20 cellular contexts compared by ENCODE assay signal in the genomic region with DNA sequence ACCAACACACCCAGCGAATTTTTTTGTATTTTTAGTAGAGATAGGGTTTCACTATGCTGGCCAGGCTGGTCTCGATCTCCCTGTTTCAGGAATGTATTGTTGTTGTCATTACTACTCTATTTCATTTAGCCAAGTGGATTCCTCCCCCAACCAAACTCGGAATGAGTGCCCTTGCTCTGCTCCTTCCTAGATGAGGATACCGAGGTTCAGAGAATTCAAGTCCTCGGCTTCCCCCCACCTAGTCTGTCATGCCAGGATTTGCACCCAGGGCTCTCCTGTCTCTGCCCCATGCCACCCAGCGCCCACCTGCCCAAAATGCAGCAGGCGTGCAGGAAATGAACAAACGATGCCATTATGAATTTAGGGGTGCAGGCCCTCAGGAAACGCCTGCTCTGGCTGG. TPM values are rescaled to one million over a fixed set of nuclear protein-coding genes. Genes with fewer than 3 reads are reported as not detected.
DNase-seq lines count a peak whose midpoint lies in the region; ATAC-seq and TF ChIP-seq lines count a peak whose summit lies in the region.
"Had no signal": no experiment of that assay in that cellular context is flagged by ENCODE, and none has a peak within 500 bp of the region (broad histone marks: within the 10 kb centered on the region; RNA-seq: fewer than 3 reads in every experiment).

No MANE protein-coding gene starts in this region.

- TF ChIP-seq POLR2A in adrenal gland (IDR thresholded peaks at IDR 0.05), result no peak

- H3K27ac ChIP-seq in Karpas-422 (ENCODE audit: low read length) (no peak overlapping the region), mucosa of rectum (ENCODE audit: low read depth in 2 of 2, low read length in 2 of 2) (peak overlapping the region; percentile 5 to 29), osteoblast (ENCODE audit: low read depth, low read length) (no peak overlapping the region), adrenal gland (no peak overlapping the region)
- H3K27ac ChIP-seq: C4-2B, GM23248 had no signal

- H4K20me1 ChIP-seq in Karpas-422 (ENCODE audit: insufficient read depth, low read depth, low read length) (no peaks in the 10 kb centered on the region), osteoblast (ENCODE audit: insufficient read depth, low read length) (no peaks in the 10 kb centered on the region)

- TF ChIP-seq CTCF in osteoblast (IDR thresholded peaks at IDR 0.05; ENCODE audit: extremely low read depth, low read depth, low read length) (no peak), adrenal gland (IDR thresholded peaks at IDR 0.05) (no peak)

- no peaks in the 10 kb centered on the region for H3K4me1 ChIP-seq in Karpas-422 (ENCODE audit: low read length)
- H3K4me1 ChIP-seq in mucosa of rectum (ENCODE audit: control insufficient read depth in 2 of 2, insufficient read depth in 2 of 2, low read length in 2 of 2), result peaks cover 8 to 11% of the 10 kb centered on the region in 2 donors
- H3K4me1 ChIP-seq in osteoblast (ENCODE audit: insufficient read depth, low read length), result no peaks in the 10 kb centered on the region
- no peaks in the 10 kb centered on the region for H3K4me1 ChIP-seq in adrenal gland (replicated peaks in 1 of 2)

- H2AFZ ChIP-seq in Karpas-422 (ENCODE audit: low read length), result no peak overlapping the region
- H2AFZ ChIP-seq in osteoblast (ENCODE audit: low read length), result no peak overlapping the region
- H2AFZ ChIP-seq: GM23248 had no signal

- H3K4me3 ChIP-seq in Karpas-422 (ENCODE audit: low read length), result no peak overlapping the region
- H3K4me3 ChIP-seq in mucosa of rectum (ENCODE audit: low read length in 2 of 2), result no peak overlapping the region
- H3K4me3 ChIP-seq in osteoblast (ENCODE audit: insufficient read depth, low read length), result no peak overlapping the region
- H3K4me3 ChIP-seq in adrenal gland, result no peak overlapping the region
- H3K4me3 ChIP-seq: GM12878, GM23248, K562 had no signal

- WGBS in adrenal gland, 4 donors, result 71 to 85% (median 78%) methylated on average over 5 to 9 of the region's 9 CpGs

- no peaks in the 10 kb centered on the region; the same call in 1 of the 2 replicates for H3K36me3 ChIP-seq in Karpas-422 (ENCODE audit: insufficient read depth, low read length)
- H3K36me3 ChIP-seq in mucosa of rectum (ENCODE audit: control insufficient read depth in 2 of 2, insufficient read depth in 2 of 2, low read length in 2 of 2), result peaks cover 4 to 11% of the 10 kb centered on the region in 2 donors
- H3K36me3 ChIP-seq in osteoblast (ENCODE audit: insufficient read depth, low read length), result no peaks in the 10 kb centered on the region
- H3K36me3 ChIP-seq in adrenal gland (replicated peaks in 1 of 2), result no peaks in the 10 kb centered on the region

- H3K79me2 ChIP-seq in Karpas-422 (ENCODE audit: low read length) (no peaks in the 10 kb centered on the region), osteoblast (ENCODE audit: insufficient read depth, low read length) (no peaks in the 10 kb centered on the region)

- H3K9me3 ChIP-seq in Karpas-422 (ENCODE audit: low read length) (no peaks in the 10 kb centered on the region), mucosa of rectum (ENCODE audit: control insufficient read depth in 2 of 2, low read length in 2 of 2) (no peaks in the 10 kb centered on the region), osteoblast (ENCODE audit: low read depth, low read length) (no peaks in the 10 kb centered on the region), adrenal gland (replicated peaks in 1 of 3) (no peaks in the 10 kb centered on the region)

- H3K27me3 ChIP-seq in Karpas-422 (ENCODE audit: low read length) (no peaks in the 10 kb centered on the region), mucosa of rectum (ENCODE audit: control insufficient read depth in 2 of 2, insufficient read depth in 2 of 2, low read length in 2 of 2) (no peaks in the 10 kb centered on the region), osteoblast (ENCODE audit: insufficient read depth, low read length) (no peaks in the 10 kb centered on the region), adrenal gland (no peaks in the 10 kb centered on the region)

- no peaks in the 10 kb centered on the region for H3K9me2 ChIP-seq in Karpas-422 (replicated peaks; ENCODE audit: insufficient read depth, low read length)

- no peak for ATAC-seq in GM18517 (IDR thresholded peaks at IDR 0.05; ENCODE audit: unreplicated experiment)
- ATAC-seq: GM12878, HCT116, K562 had no signal

- H3K4me2 ChIP-seq in Karpas-422 (ENCODE audit: low read depth, low read length, poor library complexity, severe bottlenecking) (no peak overlapping the region), osteoblast (ENCODE audit: insufficient read depth, low read length) (no peak overlapping the region)

- intact Hi-C loops in adrenal gland (cut with DNase I), result no loop called here

- H3K9ac ChIP-seq in Karpas-422 (ENCODE audit: low read length) (no peak overlapping the region), mucosa of rectum (ENCODE audit: low read depth in 1 of 2, low read length in 2 of 2) (peak overlapping the region in 1 of 2 donors; percentile 26)
- H3K9ac ChIP-seq: GM23248 had no signal

- DNase-seq in COLO668 (lab: John Stamatoyannopoulos, UW; ENCODE audit: unreplicated experiment) (peak; percentile 11), Karpas-422 (peak; percentile 39), osteoblast (ENCODE audit: insufficient read length, low spot score, missing footprints) (peak; percentile 91), NCI-H1092 treated with DMSO at 0.1 percent for 48 hours (lab: John Stamatoyannopoulos, UW) (no peak), adrenal gland (no peak)
- DNase-seq: AML-193; CD4-positive, alpha-beta T cell; DND-41; EL; GM23248; HFFc6; IMR-90 had no signal

RNA-seq across cellular contexts. Expression of a gene that starts 3.5 kb away (rescaled TPM):
- not detected in 2 replicates for total RNA-seq in Karpas-422 (2014; rRNA removed; shearing (Covaris generic); ENCODE audit: low replicate concordance)
- total RNA-seq in osteoblast (not detected in 2 replicates), adrenal gland (not detected)
- polyA plus RNA-seq in adrenal gland, result not detected
- total RNA-seq: CD4-positive, alpha-beta T cell; G401; GM12878; GM23248; HFFc6; IMR-90; K562 had no signal
- polyA plus RNA-seq: BJ, GM12878, GM23248, IMR-90, K562 had no signal

RNA-seq across cellular contexts. Expression of a gene that starts 11.9 kb away (rescaled TPM):
- 1.0 and 1.2 TPM in 2 replicates for total RNA-seq in Karpas-422 (2014; rRNA removed; shearing (Covaris generic); ENCODE audit: low replicate concordance)
- total RNA-seq in osteoblast, result 0.29 TPM in 1 of 2 replicates, not detected in the other
- under 1 TPM in 1 of 8 donors, not detected in 7; 0.75 TPM for total RNA-seq in adrenal gland
- polyA plus RNA-seq in adrenal gland, result 1 to 10 TPM in 1 of 3 donors, under 1 TPM in 1, not detected in 1; 0.24 to 1.6 TPM
- total RNA-seq: GM23248 had no signal
- polyA plus RNA-seq: GM23248 had no signal

RNA-seq across cellular contexts. Expression of a gene that starts 16.0 kb away (rescaled TPM):
- 3,031 and 4,148 TPM in 2 replicates for total RNA-seq in Karpas-422 (2014; rRNA removed; shearing (Covaris generic); ENCODE audit: low replicate concordance)
- total RNA-seq in osteoblast (1,357 and 1,526 TPM in 2 replicates), adrenal gland (1,000 to 10,000 TPM; 1,183 to 3,315 (median 1,866) TPM)
- 1,000 to 10,000 TPM in 2 of 3 donors, 100 to 1,000 TPM in 1; 575 to 5,137 (median 3,671) TPM for polyA plus RNA-seq in adrenal gland

RNA-seq across cellular contexts. Expression of a gene that starts 16.3 kb away (rescaled TPM):
- 23.0 and 30.6 TPM in 2 replicates for total RNA-seq in Karpas-422 (2014; rRNA removed; shearing (Covaris generic); ENCODE audit: low replicate concordance)
- total RNA-seq in osteoblast, result 13.0 and 13.3 TPM in 2 replicates
- total RNA-seq in adrenal gland, result 10 to 100 TPM; 11.7 to 27.9 (median 18.5) TPM
- 10 to 100 TPM in 2 of 3 donors, 1 to 10 TPM in 1; 4.3 to 29.9 (median 12.6) TPM for polyA plus RNA-seq in adrenal gland

RNA-seq across cellular contexts. Expression of a gene that starts 34.2 kb away (rescaled TPM):
- total RNA-seq in Karpas-422 (2014; rRNA removed; shearing (Covaris generic); ENCODE audit: low replicate concordance), result 8.5 and 16.4 TPM in 2 replicates
- total RNA-seq in osteoblast (14.5 and 18.3 TPM in 2 replicates), adrenal gland (10 to 100 TPM; 30.1 to 78.3 (median 56.8) TPM)
- 10 to 100 TPM; 11.5 to 80.6 (median 57.9) TPM for polyA plus RNA-seq in adrenal gland

Comparison
In these comparisons a context has a peak if more than half of its experiments do, and no peak if none do; other contexts are left out.
1. DNase-seq: peak in COLO668 (single experiment), Karpas-422 (single experiment) and osteoblast (single experiment); none in NCI-H1092 treated with DMSO at 0.1 percent for 48 hours (single experiment) and adrenal gland (0 of 7).
2. H3K27ac ChIP-seq: peak in mucosa of rectum (2 of 2); none in Karpas-422 (single experiment), osteoblast (single experiment) and adrenal gland (0 of 5).